8 cellular contexts compared by ENCODE assay signal in the genomic region with DNA sequence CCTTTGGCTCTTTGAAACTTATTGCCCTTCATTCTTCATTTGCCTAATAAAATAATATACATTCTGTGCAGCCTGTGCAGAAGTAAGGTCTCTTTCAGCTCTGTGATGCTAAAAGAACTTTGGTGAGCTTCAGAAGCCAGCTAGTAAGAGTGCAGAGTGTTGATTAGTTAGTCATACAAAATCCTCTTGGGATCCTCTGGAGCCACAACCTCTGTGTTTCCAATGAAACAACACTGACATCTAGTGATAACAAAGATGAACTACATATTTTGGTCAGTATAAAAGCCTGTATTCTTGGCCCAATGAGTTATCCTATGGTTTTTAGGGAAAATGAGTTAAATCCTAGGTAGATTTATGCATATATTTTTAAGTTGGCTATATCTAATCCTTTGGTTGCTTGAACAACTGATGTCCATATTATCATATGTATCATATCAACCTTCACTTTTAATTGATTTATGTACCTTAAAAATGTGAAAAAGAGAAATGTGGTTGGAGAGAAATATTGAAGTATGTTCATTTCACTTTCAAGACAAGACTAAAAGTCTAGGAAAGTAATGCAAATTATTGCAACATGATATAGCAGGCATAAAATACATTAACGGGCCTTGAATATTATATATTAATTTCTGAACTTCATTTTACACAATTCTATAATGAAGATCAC.
DNase-seq lines count a peak whose midpoint lies in the region; ATAC-seq and TF ChIP-seq lines count a peak whose summit lies in the region.

No MANE protein-coding gene starts in this region.

- no peaks in the 10 kb centered on the region for H3K9me3 ChIP-seq in body of pancreas
- no peaks in the 10 kb centered on the region for H3K9me3 ChIP-seq in tibial nerve
- no peaks in the 10 kb centered on the region for H3K9me3 ChIP-seq in MG63

- intact Hi-C loops in body of pancreas (cut with DNase I), result no loop called here

- in situ Hi-C loops in Caki2 (cut with HindIII; ENCODE audit: low pct_unique_long_range_greater_than_20kb, low sequenced_read_pairs), result no loop called here

- H3K4me3 ChIP-seq in body of pancreas (no peak overlapping the region), tibial nerve (no peak overlapping the region), MG63 (no peak overlapping the region)

- H3K36me3 ChIP-seq in body of pancreas (replicated peaks in 1 of 2; ENCODE audit: insufficient read depth in 1 of 2, low read depth in 2 of 2) (no peaks in the 10 kb centered on the region), tibial nerve (no peaks in the 10 kb centered on the region), MG63 (no peaks in the 10 kb centered on the region)

- H3K4me1 ChIP-seq in body of pancreas (no peaks in the 10 kb centered on the region), tibial nerve (no peaks in the 10 kb centered on the region)

- WGBS in body of pancreas, 2 donors, result 29 to 47% methylated on average over 1 of the region's 1 CpG
- WGBS in tibial nerve, 2 donors, result 70 to 83% methylated on average over 1 of the region's 1 CpG

- no peak for TF ChIP-seq EP300 in tibial nerve (IDR thresholded peaks at IDR 0.05)

- TF ChIP-seq POLR2A in body of pancreas (IDR thresholded peaks at IDR 0.05) (no peak), tibial nerve (IDR thresholded peaks at IDR 0.05) (no peak)

- ATAC-seq in GM19043 (IDR thresholded peaks at IDR 0.05; ENCODE audit: low read depth, unreplicated experiment) (peak; percentile 86), HG03280 (IDR thresholded peaks at IDR 0.05; ENCODE audit: unreplicated experiment) (peak; percentile 76), body of pancreas (peak; percentile 81)

- no peaks in the 10 kb centered on the region for H3K27me3 ChIP-seq in body of pancreas
- H3K27me3 ChIP-seq in tibial nerve, result no peaks in the 10 kb centered on the region
- no peaks in the 10 kb centered on the region for H3K27me3 ChIP-seq in MG63

- H3K27ac ChIP-seq in body of pancreas, result no peak overlapping the region
- no peak overlapping the region for H3K27ac ChIP-seq in tibial nerve

- DNase-seq in Caki2 (ENCODE audit: low read depth) (peak; percentile 35), NCI-H345 (lab: John Stamatoyannopoulos, UW) (peak; percentile 73), body of pancreas (no peak), iPS-NIHi7 (ENCODE audit: extremely low spot score) (peak; percentile 39), tibial nerve (ENCODE audit: low spot score in 2 of 2) (no peak), MG63 (no peak)

- peak; percentile 57 to 83 (median 71) for TF ChIP-seq CTCF in body of pancreas (IDR thresholded peaks at IDR 0.05)
- peak; percentile 56 to 69 (median 62) for TF ChIP-seq CTCF in tibial nerve (IDR thresholded peaks at IDR 0.05)

Comparison
In these comparisons a context has a peak if more than half of its experiments do, and no peak if none do; other contexts are left out.
1. DNase-seq: peak in Caki2 (single experiment), NCI-H345 (single experiment) and iPS-NIHi7 (single experiment); none in body of pancreas (0 of 4), tibial nerve (0 of 2) and MG63 (single experiment).
2. Peak in every context shown above with its lines, with median percentiles within 50 percentile points of each other: ATAC-seq.